8 cellular contexts compared by ENCODE assay signal in the genomic region with DNA sequence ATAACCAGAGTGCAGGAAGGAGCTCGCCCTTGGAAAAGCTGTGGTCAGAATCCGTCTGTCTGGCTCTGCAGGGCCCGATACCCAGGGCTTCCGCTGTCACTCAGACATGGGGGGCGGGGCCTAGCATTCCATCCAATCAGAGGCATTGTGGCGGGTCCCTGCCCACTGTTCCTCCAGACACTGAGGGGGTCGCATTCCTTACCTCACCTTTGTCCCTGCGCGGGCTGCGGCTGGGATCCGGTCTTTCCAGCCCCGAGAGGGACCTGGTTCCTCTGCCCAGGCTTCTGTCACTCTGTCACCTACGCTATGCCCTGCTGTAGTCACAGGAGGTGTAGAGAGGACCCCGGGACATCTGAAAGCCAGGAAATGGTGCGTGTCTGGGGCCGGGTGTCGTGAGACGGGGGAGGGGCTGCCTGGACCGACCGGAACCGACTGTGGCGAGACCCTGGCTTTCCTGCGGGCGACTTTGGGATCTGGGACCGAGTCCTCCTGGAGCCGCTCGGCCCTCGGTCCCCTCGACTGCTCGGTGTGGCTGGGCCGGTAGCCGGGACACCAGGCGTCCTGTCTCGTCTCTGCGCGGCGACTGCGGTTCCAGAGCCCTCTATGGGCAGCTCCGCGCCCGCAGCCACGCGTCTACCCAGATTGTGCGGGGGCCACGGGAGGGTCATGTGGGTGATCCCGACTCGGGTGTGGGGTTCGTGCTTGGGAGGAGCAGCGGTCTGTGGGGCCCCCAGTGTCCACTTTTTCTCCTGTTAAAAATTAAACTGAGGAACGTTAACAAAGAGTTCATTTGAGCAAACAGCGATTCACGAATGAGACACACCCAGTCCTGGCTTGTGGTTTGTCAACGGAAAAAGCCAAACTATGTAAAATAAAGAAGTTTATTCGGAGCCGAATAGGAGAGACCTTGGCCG. TPM values are rescaled to one million over a fixed set of nuclear protein-coding genes. Genes with fewer than 3 reads are reported as not detected.
DNase-seq lines count a peak whose midpoint lies in the region; ATAC-seq and TF ChIP-seq lines count a peak whose summit lies in the region.

Gene ZNF69 (plus strand): TSS at position 165 of the 914 bp plus-strand sequence. CDS start 142 bp downstream, at position 307.

- TF ChIP-seq POLR2A in stomach (IDR thresholded peaks at IDR 0.05), result peak in 2 of 4 donors; percentile 21 to 25

- H3K4me3 ChIP-seq in SJCRH30, result peak within 1 kb of the TSS; percentile 76
- peak within 1 kb of the TSS; percentile 83 to 88 for H3K4me3 ChIP-seq in neuronal stem cell (ENCODE audit: low read length in 2 of 2)
- H3K4me3 ChIP-seq in stomach, result peak within 1 kb of the TSS; percentile 66 to 73 (median 68)

- H3K4me1 ChIP-seq in SJCRH30, result peaks cover 9% of the 10 kb centered on the region; the same call in 1 of the 2 replicates
- H3K4me1 ChIP-seq in neuronal stem cell (ENCODE audit: control insufficient read depth in 2 of 2, insufficient read depth in 1 of 2, low read depth in 1 of 2, low read length in 2 of 2), result peaks cover 3 to 17% of the 10 kb centered on the region in 2 donors
- H3K4me1 ChIP-seq in stomach, result peaks cover 21 to 53% (median 39%) of the 10 kb centered on the region in 4 donors

- H3K27me3 Mint-ChIP-seq in activated naive CD4-positive, alpha-beta T cell treated with anti-CD3 and anti-CD28 coated beads, Interleukin-2, amount 10 ng/mL, durations not matched to agents 7 days and 5 days, result peaks cover 11% of the 10 kb centered on the region

- no peaks in the 10 kb centered on the region for H3K27me3 ChIP-seq in SJCRH30
- no peaks in the 10 kb centered on the region for H3K27me3 ChIP-seq in neuronal stem cell (ENCODE audit: control insufficient read depth in 3 of 3, insufficient read depth in 3 of 3, low read depth in 1 of 3, low read length in 3 of 3)
- H3K27me3 ChIP-seq in stomach, result no peaks in the 10 kb centered on the region

- H3K27ac Mint-ChIP-seq in activated naive CD4-positive, alpha-beta T cell treated with anti-CD3 and anti-CD28 coated beads, Interleukin-2, amount 10 ng/mL, durations not matched to agents 7 days and 5 days, result peak within 1 kb of the TSS; percentile 89

- H2AK5ac ChIP-seq in neuronal stem cell (ENCODE audit: low read depth, low read length), result peak within 1 kb of the TSS; percentile 77

- H2BK5ac ChIP-seq in neuronal stem cell (ENCODE audit: low read length), result peak within 1 kb of the TSS; percentile 99

- peaks cover 14% of the 10 kb centered on the region for H3K36me3 Mint-ChIP-seq in activated naive CD4-positive, alpha-beta T cell treated with anti-CD3 and anti-CD28 coated beads, Interleukin-2, amount 10 ng/mL, durations not matched to agents 7 days and 5 days

- H3K9ac ChIP-seq in neuronal stem cell (ENCODE audit: low read depth, low read length, poor library complexity), result peak within 1 kb of the TSS; percentile 89

- no CpG with 5 or more reads among the region's 56 CpGs for WGBS in neuronal stem cell (ENCODE audit: extremely low coverage in 2 of 2, insufficient read length in 2 of 2, insufficient replicate concordance in 1 of 2), 2 donors
- WGBS in stomach, 5 donors, result 0 to 1% (median 0%) methylated on average over 18 to 56 of the region's 56 CpGs

- H3K79me1 ChIP-seq in neuronal stem cell (ENCODE audit: low read depth, low read length), result peaks cover under 1% of the 10 kb centered on the region

- H3K27ac ChIP-seq in SJCRH30 (peak within 1 kb of the TSS; percentile 58), neuronal stem cell (replicated peaks; ENCODE audit: low read length) (peak within 1 kb of the TSS; percentile 98), stomach (peak within 1 kb of the TSS; percentile 86 to 97 (median 94))

- peak within 1 kb of the TSS; percentile 68 for H3K4me2 ChIP-seq in neuronal stem cell (ENCODE audit: insufficient read depth, low read length, poor library complexity, severe bottlenecking)

- peak within 1 kb of the TSS; percentile 99 for H3K18ac ChIP-seq in neuronal stem cell (ENCODE audit: low read length)

- peak within 1 kb of the TSS; percentile 98 for H3K14ac ChIP-seq in neuronal stem cell (ENCODE audit: low read length)

- DNase-seq in DMS53 treated with DMSO at 0.1 percent for 48 hours (lab: John Stamatoyannopoulos, UW; ENCODE audit: unreplicated experiment) (peak; percentile 58), SJCRH30 (peak; percentile 91 to 95), glomerular endothelial cell (ENCODE audit: extremely low read depth, low read depth, low spot score) (no peak), neuronal stem cell (ENCODE audit: low spot score) (peak; percentile 89), stomach (peak; percentile 93), KG1 (lab: John Stamatoyannopoulos, UW) (no peak)
- peak; percentile 73 for DNase-seq in activated naive CD4-positive, alpha-beta T cell treated with anti-CD3 and anti-CD28 coated beads, Interleukin-2, amount 10 ng/mL, durations not matched to agents 7 days and 5 days

- H3K4me3 Mint-ChIP-seq in activated naive CD4-positive, alpha-beta T cell treated with anti-CD3 and anti-CD28 coated beads, Interleukin-2, amount 10 ng/mL, durations not matched to agents 7 days and 5 days, result peak within 1 kb of the TSS; percentile 83

- peaks cover 27% of the 10 kb centered on the region for H3K4me1 Mint-ChIP-seq in activated naive CD4-positive, alpha-beta T cell treated with anti-CD3 and anti-CD28 coated beads, Interleukin-2, amount 10 ng/mL, durations not matched to agents 7 days and 5 days

- peak within 1 kb of the TSS; percentile 33 for H2BK12ac ChIP-seq in neuronal stem cell (ENCODE audit: low read length)

- intact Hi-C loops in stomach (cut with DNase I; ENCODE audit: low total_unique reads), result no loop called here

- H4K8ac ChIP-seq in neuronal stem cell (ENCODE audit: low read depth, low read length), result no peak within 1 kb of the TSS

- ATAC-seq in HG03460 (IDR thresholded peaks at IDR 0.05; ENCODE audit: unreplicated experiment), result peak; percentile 77

- TF ChIP-seq CTCF in stomach (IDR thresholded peaks at IDR 0.05), result peak in 1 of 7 experiments; percentile 14

- peak within 1 kb of the TSS; percentile 93 for H2AFZ ChIP-seq in neuronal stem cell (ENCODE audit: low read length)

- peak within 1 kb of the TSS; percentile 56 for H2BK120ac ChIP-seq in neuronal stem cell (ENCODE audit: low read depth, low read length)

- 0 out of 2 replicates have a peak, but pooled peaks cover 3% of the 10 kb centered on the region for H3K9me3 ChIP-seq in SJCRH30 (replicated peaks)
- peaks cover 13 to 31% of the 10 kb centered on the region in 2 donors for H3K9me3 ChIP-seq in neuronal stem cell (replicated peaks in 1 of 2; ENCODE audit: control insufficient read depth in 2 of 2, insufficient read depth in 1 of 2, low read depth in 1 of 2, low read length in 2 of 2)
- no peaks in the 10 kb centered on the region for H3K9me3 ChIP-seq in stomach

- no peak within 1 kb of the TSS for H4K91ac ChIP-seq in neuronal stem cell (ENCODE audit: low read depth, low read length, poor library complexity)

- no peak for TF ChIP-seq EP300 in stomach (IDR thresholded peaks at IDR 0.05)

- CTCF ChIA-PET in activated naive CD4-positive, alpha-beta T cell treated with anti-CD3 and anti-CD28 coated beads, Interleukin-2, amount 10 ng/mL, durations not matched to agents 7 days and 5 days (lab: Charles Lee), result interaction anchor here (1.1 kb wide), 1 partner anchor 90 kb away, joined by 3 read pairs; the partner anchor contains the start of gene ZNF491

- peaks cover 8% of the 10 kb centered on the region for H3K9me3 Mint-ChIP-seq in activated naive CD4-positive, alpha-beta T cell treated with anti-CD3 and anti-CD28 coated beads, Interleukin-2, amount 10 ng/mL, durations not matched to agents 7 days and 5 days

- no peaks in the 10 kb centered on the region for H3K36me3 ChIP-seq in SJCRH30
- H3K36me3 ChIP-seq in neuronal stem cell (replicated peaks in 1 of 2; ENCODE audit: control insufficient read depth in 2 of 2, insufficient read depth in 2 of 2, low read length in 2 of 2), result peaks cover 5 to 24% of the 10 kb centered on the region in 2 donors
- H3K36me3 ChIP-seq in stomach, result peaks cover 0 to 3% (median 0%) of the 10 kb centered on the region in 4 donors

- peak within 1 kb of the TSS; percentile 87 for H2BK15ac ChIP-seq in neuronal stem cell (ENCODE audit: low read length)

- H3K4ac ChIP-seq in neuronal stem cell (ENCODE audit: low read length), result peak within 1 kb of the TSS; percentile 58

- peak within 1 kb of the TSS; percentile 68 for H3K23ac ChIP-seq in neuronal stem cell (ENCODE audit: low read depth, low read length, poor library complexity)

RNA-seq across cellular contexts. Expression of gene ZNF69, which starts in this region (rescaled TPM):
- 9.6 and 10.6 TPM in 2 replicates for total RNA-seq in SJCRH30 (2014; rRNA removed; shearing (Covaris generic))
- 10.1 and 15.2 TPM in 2 replicates for total RNA-seq in glomerular endothelial cell
- 13.4 TPM for polyA plus RNA-seq in neuronal stem cell (2013, experiment 1 of 2)
- 14.6 TPM for polyA plus RNA-seq in neuronal stem cell (2013, experiment 2 of 2)
- 10 to 100 TPM; 18.0 to 51.8 (median 21.7) TPM for total RNA-seq in stomach
- 10 to 100 TPM in 1 of 3 donors, 1 to 10 TPM in 2; 5.1 to 11.7 (median 6.0) TPM for polyA plus RNA-seq in stomach

Comparison
In these comparisons a context has a peak if more than half of its experiments do, and no peak if none do; other contexts are left out.
1. DNase-seq: peak in DMS53 treated with DMSO at 0.1 percent for 48 hours (single experiment), SJCRH30 (2 of 2), activated naive CD4-positive, alpha-beta T cell treated with anti-CD3 and anti-CD28 coated beads, Interleukin-2, amount 10 ng/mL, durations not matched to agents 7 days and 5 days (single experiment), neuronal stem cell (single experiment) and stomach (single experiment); none in glomerular endothelial cell (single experiment) and KG1 (single experiment).
2. Peak in every context shown above with its lines, with median percentiles within 50 percentile points of each other: H3K27ac ChIP-seq and H3K4me3 ChIP-seq.